Comparison of ENCODE assay signal across 1 cellular context in the genomic region with DNA sequence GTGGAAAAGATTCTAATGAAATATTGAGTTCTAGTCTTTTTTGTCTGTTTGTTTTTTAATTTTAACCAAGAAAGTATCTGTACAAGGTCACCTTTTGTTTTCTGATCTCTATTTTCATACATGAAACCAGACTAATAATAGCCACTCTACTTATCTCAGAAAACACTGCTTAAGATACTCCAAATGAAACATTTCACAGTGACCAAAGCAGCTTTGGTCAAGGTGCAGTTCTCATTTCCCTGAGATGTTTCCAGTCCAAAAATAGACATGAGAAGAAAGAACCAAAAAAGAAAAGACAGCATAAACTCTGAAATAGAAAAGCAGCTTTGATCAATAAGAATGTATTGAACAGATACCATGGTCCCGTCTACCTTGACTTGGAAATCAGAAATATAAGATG.
TF ChIP-seq lines count a peak whose summit lies in the region.

No MANE protein-coding gene starts in this region.

TF ChIP-seq in GM12878, 131 proteins besides CTCF, POLR2A, EP300 and RAD21 (continued from another document):
- TF ChIP-seq HSF1 (IDR thresholded peaks at IDR 0.05; ENCODE audit: low read depth, low read length) (no peak), ZNF217 (IDR thresholded peaks at IDR 0.05) (no peak), RAD51 (IDR thresholded peaks at IDR 0.05) (no peak), GATAD2B (conservative IDR thresholded peaks at IDR 0.05; ENCODE audit: low read depth) (no peak), TCF3 (IDR thresholded peaks at IDR 0.05; ENCODE audit: borderline replicate concordance, insufficient read depth, low read depth, low read length) (no peak), NFXL1 (IDR thresholded peaks at IDR 0.05; ENCODE audit: borderline replicate concordance) (no peak), SRF (IDR thresholded peaks at IDR 0.05; ENCODE audit: low read depth in 2 of 2, low read length in 2 of 2) (no peak), POU2F2 (IDR thresholded peaks at IDR 0.05; ENCODE audit: borderline replicate concordance, low read depth, low read length) (no peak), MEF2A (IDR thresholded peaks at IDR 0.05; ENCODE audit: insufficient read depth, low read depth, low read length) (peak; percentile 94), RB1 (IDR thresholded peaks at IDR 0.05; ENCODE audit: borderline replicate concordance) (no peak), ZBTB11 (CRISPR knock-in tag; IDR thresholded peaks at IDR 0.05) (no peak), KAT2A (conservative IDR thresholded peaks at IDR 0.05; ENCODE audit: control insufficient read depth, low read depth, low read length) (no peak), NFYA (IDR thresholded peaks at IDR 0.05; ENCODE audit: borderline replicate concordance, low read depth, low read length) (no peak), ZNF592 (IDR thresholded peaks at IDR 0.05) (no peak), ATF2 (IDR thresholded peaks at IDR 0.05; ENCODE audit: low read length) (0 out of 2 replicates have a peak, but pooled peaks have one; percentile 33), ZNF384 (IDR thresholded peaks at IDR 0.05; ENCODE audit: borderline replicate concordance, low read depth, low read length) (no peak), MYC (IDR thresholded peaks at IDR 0.05; ENCODE audit: insufficient read depth, insufficient read length, insufficient replicate concordance, low read length, severe bottlenecking) (no peak), HDGF (IDR thresholded peaks at IDR 0.05) (no peak)
- TF ChIP-seq, protein P1, sequence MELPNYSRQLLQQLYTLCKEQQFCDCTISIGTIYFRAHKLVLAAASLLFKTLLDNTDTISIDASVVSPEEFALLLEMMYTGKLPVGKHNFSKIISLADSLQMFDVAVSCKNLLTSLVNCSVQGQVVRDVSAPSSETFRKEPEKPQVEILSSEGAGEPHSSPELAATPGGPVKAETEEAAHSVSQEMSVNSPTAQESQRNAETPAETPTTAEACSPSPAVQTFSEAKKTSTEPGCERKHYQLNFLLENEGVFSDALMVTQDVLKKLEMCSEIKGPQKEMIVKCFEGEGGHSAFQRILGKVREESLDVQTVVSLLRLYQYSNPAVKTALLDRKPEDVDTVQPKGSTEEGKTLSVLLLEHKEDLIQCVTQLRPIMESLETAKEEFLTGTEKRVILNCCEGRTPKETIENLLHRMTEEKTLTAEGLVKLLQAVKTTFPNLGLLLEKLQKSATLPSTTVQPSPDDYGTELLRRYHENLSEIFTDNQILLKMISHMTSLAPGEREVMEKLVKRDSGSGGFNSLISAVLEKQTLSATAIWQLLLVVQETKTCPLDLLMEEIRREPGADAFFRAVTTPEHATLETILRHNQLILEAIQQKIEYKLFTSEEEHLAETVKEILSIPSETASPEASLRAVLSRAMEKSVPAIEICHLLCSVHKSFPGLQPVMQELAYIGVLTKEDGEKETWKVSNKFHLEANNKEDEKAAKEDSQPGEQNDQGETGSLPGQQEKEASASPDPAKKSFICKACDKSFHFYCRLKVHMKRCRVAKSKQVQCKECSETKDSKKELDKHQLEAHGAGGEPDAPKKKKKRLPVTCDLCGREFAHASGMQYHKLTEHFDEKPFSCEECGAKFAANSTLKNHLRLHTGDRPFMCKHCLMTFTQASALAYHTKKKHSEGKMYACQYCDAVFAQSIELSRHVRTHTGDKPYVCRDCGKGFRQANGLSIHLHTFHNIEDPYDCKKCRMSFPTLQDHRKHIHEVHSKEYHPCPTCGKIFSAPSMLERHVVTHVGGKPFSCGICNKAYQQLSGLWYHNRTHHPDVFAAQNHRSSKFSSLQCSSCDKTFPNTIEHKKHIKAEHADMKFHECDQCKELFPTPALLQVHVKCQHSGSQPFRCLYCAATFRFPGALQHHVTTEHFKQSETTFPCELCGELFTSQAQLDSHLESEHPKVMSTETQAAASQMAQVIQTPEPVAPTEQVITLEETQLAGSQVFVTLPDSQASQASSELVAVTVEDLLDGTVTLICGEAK (IDR thresholded peaks at IDR 0.05; ENCODE audit: borderline replicate concordance), result no peak
- TF ChIP-seq, protein P2, sequence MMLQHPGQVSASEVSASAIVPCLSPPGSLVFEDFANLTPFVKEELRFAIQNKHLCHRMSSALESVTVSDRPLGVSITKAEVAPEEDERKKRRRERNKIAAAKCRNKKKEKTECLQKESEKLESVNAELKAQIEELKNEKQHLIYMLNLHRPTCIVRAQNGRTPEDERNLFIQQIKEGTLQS (IDR thresholded peaks at IDR 0.05; ENCODE audit: borderline replicate concordance, extremely low read depth, low read depth, low read length), result no peak
- TF ChIP-seq, protein P3, sequence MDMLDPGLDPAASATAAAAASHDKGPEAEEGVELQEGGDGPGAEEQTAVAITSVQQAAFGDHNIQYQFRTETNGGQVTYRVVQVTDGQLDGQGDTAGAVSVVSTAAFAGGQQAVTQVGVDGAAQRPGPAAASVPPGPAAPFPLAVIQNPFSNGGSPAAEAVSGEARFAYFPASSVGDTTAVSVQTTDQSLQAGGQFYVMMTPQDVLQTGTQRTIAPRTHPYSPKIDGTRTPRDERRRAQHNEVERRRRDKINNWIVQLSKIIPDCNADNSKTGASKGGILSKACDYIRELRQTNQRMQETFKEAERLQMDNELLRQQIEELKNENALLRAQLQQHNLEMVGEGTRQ (IDR thresholded peaks at IDR 0.05; ENCODE audit: borderline replicate concordance, low read depth, low read length), result no peak
- TF ChIP-seq, protein P4, sequence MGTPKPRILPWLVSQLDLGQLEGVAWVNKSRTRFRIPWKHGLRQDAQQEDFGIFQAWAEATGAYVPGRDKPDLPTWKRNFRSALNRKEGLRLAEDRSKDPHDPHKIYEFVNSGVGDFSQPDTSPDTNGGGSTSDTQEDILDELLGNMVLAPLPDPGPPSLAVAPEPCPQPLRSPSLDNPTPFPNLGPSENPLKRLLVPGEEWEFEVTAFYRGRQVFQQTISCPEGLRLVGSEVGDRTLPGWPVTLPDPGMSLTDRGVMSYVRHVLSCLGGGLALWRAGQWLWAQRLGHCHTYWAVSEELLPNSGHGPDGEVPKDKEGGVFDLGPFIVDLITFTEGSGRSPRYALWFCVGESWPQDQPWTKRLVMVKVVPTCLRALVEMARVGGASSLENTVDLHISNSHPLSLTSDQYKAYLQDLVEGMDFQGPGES (IDR thresholded peaks at IDR 0.05), result no peak
